1 cellular context compared by ENCODE assay signal in the genomic region with DNA sequence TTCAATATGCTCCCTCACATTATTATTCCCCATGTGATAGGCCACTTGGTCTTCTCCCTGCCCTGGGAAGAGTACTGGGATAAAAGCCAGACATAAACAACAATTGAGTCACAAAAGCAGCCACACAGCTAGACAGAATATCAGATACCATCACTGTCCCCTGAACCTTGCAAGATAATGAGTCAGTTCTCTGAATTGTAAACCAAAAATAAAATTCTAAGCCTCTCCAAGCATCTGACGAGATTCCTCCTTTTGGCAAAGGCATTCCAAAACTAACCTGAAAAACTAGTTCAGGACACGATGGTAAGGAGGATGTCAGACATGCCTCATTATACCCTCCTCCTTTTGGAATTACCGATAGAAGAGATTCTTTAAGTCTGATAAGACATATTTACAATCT.
TF ChIP-seq lines count a peak whose summit lies in the region.

No MANE protein-coding gene starts in this region.

TF ChIP-seq in SK-N-SH, 30 proteins besides CTCF, POLR2A, EP300 and RAD21 (continued from another document):
- TF ChIP-seq, protein P1, sequence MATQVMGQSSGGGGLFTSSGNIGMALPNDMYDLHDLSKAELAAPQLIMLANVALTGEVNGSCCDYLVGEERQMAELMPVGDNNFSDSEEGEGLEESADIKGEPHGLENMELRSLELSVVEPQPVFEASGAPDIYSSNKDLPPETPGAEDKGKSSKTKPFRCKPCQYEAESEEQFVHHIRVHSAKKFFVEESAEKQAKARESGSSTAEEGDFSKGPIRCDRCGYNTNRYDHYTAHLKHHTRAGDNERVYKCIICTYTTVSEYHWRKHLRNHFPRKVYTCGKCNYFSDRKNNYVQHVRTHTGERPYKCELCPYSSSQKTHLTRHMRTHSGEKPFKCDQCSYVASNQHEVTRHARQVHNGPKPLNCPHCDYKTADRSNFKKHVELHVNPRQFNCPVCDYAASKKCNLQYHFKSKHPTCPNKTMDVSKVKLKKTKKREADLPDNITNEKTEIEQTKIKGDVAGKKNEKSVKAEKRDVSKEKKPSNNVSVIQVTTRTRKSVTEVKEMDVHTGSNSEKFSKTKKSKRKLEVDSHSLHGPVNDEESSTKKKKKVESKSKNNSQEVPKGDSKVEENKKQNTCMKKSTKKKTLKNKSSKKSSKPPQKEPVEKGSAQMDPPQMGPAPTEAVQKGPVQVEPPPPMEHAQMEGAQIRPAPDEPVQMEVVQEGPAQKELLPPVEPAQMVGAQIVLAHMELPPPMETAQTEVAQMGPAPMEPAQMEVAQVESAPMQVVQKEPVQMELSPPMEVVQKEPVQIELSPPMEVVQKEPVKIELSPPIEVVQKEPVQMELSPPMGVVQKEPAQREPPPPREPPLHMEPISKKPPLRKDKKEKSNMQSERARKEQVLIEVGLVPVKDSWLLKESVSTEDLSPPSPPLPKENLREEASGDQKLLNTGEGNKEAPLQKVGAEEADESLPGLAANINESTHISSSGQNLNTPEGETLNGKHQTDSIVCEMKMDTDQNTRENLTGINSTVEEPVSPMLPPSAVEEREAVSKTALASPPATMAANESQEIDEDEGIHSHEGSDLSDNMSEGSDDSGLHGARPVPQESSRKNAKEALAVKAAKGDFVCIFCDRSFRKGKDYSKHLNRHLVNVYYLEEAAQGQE (IDR thresholded peaks at IDR 0.05; ENCODE audit: low read depth, low read length): no peak
- no peak for TF ChIP-seq EZH2phosphoT487 (IDR thresholded peaks at IDR 0.05; ENCODE audit: borderline replicate concordance, low read depth)
